In genomic region chr16:54061454-54061853, GRCh38 we compare ENCODE assay signal across 27 cellular contexts.
"Had no signal": no experiment of that assay in that cellular context is flagged by ENCODE, and none has a peak within 500 bp of the region (broad histone marks: within the 10 kb centered on the region; RNA-seq: fewer than 3 reads in every experiment).

No MANE protein-coding gene starts in this region.

- H3K4me1 Mint-ChIP-seq: natural killer cell; stimulated activated effector memory CD8-positive, alpha-beta T cell treated with anti-CD3 and anti-CD28 coated beads, Interleukin-12 subunit alpha, Interleukin-12 subunit beta, amount 100 ng/mL, for 72 hours had no signal

- H3K27ac Mint-ChIP-seq: dendritic cell treated with granulocyte-macrophage colony-stimulating factor and Interleukin-4, amounts not matched to agents 40 ng/mL and 50 ng/mL, for 4 days; endodermal cell; natural killer cell; stimulated activated effector memory CD8-positive, alpha-beta T cell treated with anti-CD3 and anti-CD28 coated beads, Interleukin-12 subunit alpha, Interleukin-12 subunit beta, amount 100 ng/mL, for 72 hours had no signal

- H3K9me3 Mint-ChIP-seq: dendritic cell treated with granulocyte-macrophage colony-stimulating factor and Interleukin-4, amounts not matched to agents 40 ng/mL and 50 ng/mL, for 4 days; endodermal cell; natural killer cell; neural crest cell; stimulated activated effector memory CD8-positive, alpha-beta T cell treated with anti-CD3 and anti-CD28 coated beads, Interleukin-12 subunit alpha, Interleukin-12 subunit beta, amount 100 ng/mL, for 72 hours had no signal

- H3K9me3 ChIP-seq: colonic mucosa, gastroesophageal sphincter, lower lobe of right lung, neutrophil, pancreas, stomach, thyroid gland had no signal

- H3K36me3 Mint-ChIP-seq: natural killer cell; stimulated activated effector memory CD8-positive, alpha-beta T cell treated with anti-CD3 and anti-CD28 coated beads, Interleukin-12 subunit alpha, Interleukin-12 subunit beta, amount 100 ng/mL, for 72 hours had no signal

- H3K27ac ChIP-seq: colonic mucosa, epithelial cell of prostate, gastroesophageal sphincter, heart right ventricle, lower lobe of right lung, neutrophil, pancreas, stomach, thyroid gland had no signal

- H3K36me3 ChIP-seq: colonic mucosa, lower lobe of right lung, neutrophil, pancreas, thyroid gland had no signal

- H3K4me3 ChIP-seq: colonic mucosa, gastroesophageal sphincter, heart right ventricle, lower lobe of right lung, pancreas, smooth muscle cell, stomach, thyroid gland had no signal

- H3K4me3 Mint-ChIP-seq: dendritic cell treated with granulocyte-macrophage colony-stimulating factor and Interleukin-4, amounts not matched to agents 40 ng/mL and 50 ng/mL, for 4 days; endodermal cell; natural killer cell; neural crest cell; stimulated activated effector memory CD8-positive, alpha-beta T cell treated with anti-CD3 and anti-CD28 coated beads, Interleukin-12 subunit alpha, Interleukin-12 subunit beta, amount 100 ng/mL, for 72 hours had no signal

- H3K4me1 ChIP-seq: colonic mucosa, lower lobe of right lung had no signal

- H3K27me3 Mint-ChIP-seq: dendritic cell treated with granulocyte-macrophage colony-stimulating factor and Interleukin-4, amounts not matched to agents 40 ng/mL and 50 ng/mL, for 4 days had no signal

- H3K27me3 ChIP-seq: colonic mucosa, gastroesophageal sphincter, heart right ventricle, neutrophil, pancreas, stomach, thyroid gland had no signal

- DNase-seq: colonic mucosa; effector CD8-positive, alpha-beta T cell; foreskin fibroblast; heart right ventricle; hippocampal formation; kidney glomerular epithelial cell; left colon; left ventricle myocardium superior; lower lobe of right lung; natural killer cell; pancreas; stimulated activated CD4-positive, alpha-beta T cell treated with anti-CD3 and anti-CD28 coated beads, Interleukin-2, amount 100 ng/mL, for 24 hours; stimulated activated CD4-positive, alpha-beta T cell treated with anti-CD3 and anti-CD28 coated beads, Interleukin-4, amount 100 ng/mL, for 24 hours; stimulated activated naive CD4-positive, alpha-beta T cell treated with Interleukin-2 at 50 U/mL for 16 hours; stomach; thyroid gland; trophoblast cell had no signal

- ATAC-seq: esophagus mucosa; gastroesophageal sphincter; lower lobe of right lung; natural killer cell; pancreas; sciatic nerve; stimulated activated effector memory CD8-positive, alpha-beta T cell treated with anti-CD3 and anti-CD28 coated beads, Interleukin-12 subunit alpha, Interleukin-12 subunit beta, amount 100 ng/mL, for 72 hours had no signal
